In genomic region chr15:78750566-78750965, GRCh38 we compare ENCODE assay signal across 1 cellular context.
TF ChIP-seq lines count a peak whose summit lies in the region.

No MANE protein-coding gene starts in this region.

TF ChIP-seq in GM23338, 12 proteins besides CTCF, POLR2A, EP300 and RAD21 (continued from another document):
- TF ChIP-seq, protein P1, sequence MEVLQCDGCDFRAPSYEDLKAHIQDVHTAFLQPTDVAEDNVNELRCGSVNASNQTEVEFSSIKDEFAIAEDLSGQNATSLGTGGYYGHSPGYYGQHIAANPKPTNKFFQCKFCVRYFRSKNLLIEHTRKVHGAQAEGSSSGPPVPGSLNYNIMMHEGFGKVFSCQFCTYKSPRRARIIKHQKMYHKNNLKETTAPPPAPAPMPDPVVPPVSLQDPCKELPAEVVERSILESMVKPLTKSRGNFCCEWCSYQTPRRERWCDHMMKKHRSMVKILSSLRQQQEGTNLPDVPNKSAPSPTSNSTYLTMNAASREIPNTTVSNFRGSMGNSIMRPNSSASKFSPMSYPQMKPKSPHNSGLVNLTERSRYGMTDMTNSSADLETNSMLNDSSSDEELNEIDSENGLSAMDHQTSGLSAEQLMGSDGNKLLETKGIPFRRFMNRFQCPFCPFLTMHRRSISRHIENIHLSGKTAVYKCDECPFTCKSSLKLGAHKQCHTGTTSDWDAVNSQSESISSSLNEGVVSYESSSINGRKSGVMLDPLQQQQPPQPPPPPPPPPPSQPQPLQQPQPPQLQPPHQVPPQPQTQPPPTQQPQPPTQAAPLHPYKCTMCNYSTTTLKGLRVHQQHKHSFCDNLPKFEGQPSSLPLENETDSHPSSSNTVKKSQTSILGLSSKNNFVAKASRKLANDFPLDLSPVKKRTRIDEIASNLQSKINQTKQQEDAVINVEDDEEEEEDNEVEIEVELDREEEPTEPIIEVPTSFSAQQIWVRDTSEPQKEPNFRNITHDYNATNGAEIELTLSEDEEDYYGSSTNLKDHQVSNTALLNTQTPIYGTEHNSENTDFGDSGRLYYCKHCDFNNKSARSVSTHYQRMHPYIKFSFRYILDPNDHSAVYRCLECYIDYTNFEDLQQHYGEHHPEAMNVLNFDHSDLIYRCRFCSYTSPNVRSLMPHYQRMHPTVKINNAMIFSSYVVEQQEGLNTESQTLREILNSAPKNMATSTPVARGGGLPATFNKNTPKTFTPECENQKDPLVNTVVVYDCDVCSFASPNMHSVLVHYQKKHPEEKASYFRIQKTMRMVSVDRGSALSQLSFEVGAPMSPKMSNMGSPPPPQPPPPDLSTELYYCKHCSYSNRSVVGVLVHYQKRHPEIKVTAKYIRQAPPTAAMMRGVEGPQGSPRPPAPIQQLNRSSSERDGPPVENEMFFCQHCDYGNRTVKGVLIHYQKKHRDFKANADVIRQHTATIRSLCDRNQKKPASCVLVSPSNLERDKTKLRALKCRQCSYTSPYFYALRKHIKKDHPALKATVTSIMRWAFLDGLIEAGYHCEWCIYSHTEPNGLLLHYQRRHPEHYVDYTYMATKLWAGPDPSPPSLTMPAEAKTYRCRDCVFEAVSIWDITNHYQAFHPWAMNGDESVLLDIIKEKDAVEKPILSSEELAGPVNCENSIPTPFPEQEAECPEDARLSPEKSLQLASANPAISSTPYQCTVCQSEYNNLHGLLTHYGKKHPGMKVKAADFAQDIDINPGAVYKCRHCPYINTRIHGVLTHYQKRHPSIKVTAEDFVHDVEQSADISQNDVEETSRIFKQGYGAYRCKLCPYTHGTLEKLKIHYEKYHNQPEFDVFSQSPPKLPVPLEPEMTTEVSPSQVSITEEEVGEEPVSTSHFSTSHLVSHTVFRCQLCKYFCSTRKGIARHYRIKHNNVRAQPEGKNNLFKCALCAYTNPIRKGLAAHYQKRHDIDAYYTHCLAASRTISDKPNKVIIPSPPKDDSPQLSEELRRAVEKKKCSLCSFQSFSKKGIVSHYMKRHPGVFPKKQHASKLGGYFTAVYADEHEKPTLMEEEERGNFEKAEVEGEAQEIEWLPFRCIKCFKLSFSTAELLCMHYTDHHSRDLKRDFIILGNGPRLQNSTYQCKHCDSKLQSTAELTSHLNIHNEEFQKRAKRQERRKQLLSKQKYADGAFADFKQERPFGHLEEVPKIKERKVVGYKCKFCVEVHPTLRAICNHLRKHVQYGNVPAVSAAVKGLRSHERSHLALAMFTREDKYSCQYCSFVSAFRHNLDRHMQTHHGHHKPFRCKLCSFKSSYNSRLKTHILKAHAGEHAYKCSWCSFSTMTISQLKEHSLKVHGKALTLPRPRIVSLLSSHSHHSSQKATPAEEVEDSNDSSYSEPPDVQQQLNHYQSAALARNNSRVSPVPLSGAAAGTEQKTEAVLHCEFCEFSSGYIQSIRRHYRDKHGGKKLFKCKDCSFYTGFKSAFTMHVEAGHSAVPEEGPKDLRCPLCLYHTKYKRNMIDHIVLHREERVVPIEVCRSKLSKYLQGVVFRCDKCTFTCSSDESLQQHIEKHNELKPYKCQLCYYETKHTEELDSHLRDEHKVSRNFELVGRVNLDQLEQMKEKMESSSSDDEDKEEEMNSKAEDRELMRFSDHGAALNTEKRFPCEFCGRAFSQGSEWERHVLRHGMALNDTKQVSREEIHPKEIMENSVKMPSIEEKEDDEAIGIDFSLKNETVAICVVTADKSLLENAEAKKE (CRISPR knock-in tag; IDR thresholded peaks at IDR 0.05): no peak
- TF ChIP-seq ETS1 (IDR thresholded peaks at IDR 0.05) (no peak), CREB1 (CRISPR knock-in tag; IDR thresholded peaks at IDR 0.05; ENCODE audit: low read depth) (no peak), EZH2 (IDR thresholded peaks at IDR 0.05; ENCODE audit: low read depth, unreplicated experiment) (no peak), ZNF331 (CRISPR knock-in tag; IDR thresholded peaks at IDR 0.05; ENCODE audit: low read depth) (no peak), ZNF114 (CRISPR knock-in tag; IDR thresholded peaks at IDR 0.05) (no peak), EZH2phosphoT487 (IDR thresholded peaks at IDR 0.05; ENCODE audit: unreplicated experiment) (no peak)
- TF ChIP-seq, protein P2, sequence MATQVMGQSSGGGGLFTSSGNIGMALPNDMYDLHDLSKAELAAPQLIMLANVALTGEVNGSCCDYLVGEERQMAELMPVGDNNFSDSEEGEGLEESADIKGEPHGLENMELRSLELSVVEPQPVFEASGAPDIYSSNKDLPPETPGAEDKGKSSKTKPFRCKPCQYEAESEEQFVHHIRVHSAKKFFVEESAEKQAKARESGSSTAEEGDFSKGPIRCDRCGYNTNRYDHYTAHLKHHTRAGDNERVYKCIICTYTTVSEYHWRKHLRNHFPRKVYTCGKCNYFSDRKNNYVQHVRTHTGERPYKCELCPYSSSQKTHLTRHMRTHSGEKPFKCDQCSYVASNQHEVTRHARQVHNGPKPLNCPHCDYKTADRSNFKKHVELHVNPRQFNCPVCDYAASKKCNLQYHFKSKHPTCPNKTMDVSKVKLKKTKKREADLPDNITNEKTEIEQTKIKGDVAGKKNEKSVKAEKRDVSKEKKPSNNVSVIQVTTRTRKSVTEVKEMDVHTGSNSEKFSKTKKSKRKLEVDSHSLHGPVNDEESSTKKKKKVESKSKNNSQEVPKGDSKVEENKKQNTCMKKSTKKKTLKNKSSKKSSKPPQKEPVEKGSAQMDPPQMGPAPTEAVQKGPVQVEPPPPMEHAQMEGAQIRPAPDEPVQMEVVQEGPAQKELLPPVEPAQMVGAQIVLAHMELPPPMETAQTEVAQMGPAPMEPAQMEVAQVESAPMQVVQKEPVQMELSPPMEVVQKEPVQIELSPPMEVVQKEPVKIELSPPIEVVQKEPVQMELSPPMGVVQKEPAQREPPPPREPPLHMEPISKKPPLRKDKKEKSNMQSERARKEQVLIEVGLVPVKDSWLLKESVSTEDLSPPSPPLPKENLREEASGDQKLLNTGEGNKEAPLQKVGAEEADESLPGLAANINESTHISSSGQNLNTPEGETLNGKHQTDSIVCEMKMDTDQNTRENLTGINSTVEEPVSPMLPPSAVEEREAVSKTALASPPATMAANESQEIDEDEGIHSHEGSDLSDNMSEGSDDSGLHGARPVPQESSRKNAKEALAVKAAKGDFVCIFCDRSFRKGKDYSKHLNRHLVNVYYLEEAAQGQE (IDR thresholded peaks at IDR 0.05; ENCODE audit: unreplicated experiment): no peak
